Comparison of ENCODE assay signal across 27 cellular contexts in the genomic region with DNA sequence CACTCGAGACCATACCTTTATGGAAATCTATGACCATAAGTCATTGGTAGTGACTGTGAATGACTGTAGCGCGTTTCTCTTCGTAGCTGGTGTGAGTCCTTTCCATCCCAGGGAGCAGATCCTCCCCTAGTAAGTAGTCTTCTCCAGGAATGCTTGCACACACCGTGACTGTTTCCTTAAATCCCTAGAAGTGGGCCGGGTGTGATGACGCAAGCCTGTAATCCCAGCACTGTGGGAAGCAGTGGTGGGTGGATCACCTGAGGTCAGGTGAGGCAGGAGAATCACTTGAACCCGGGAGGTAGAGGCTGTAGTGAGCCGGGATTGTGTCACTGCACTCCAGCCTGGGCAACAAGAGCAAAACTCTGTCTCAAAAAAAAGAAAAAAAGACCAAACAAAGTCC.
"Had no signal": no experiment of that assay in that cellular context is flagged by ENCODE, and none has a peak within 500 bp of the region (broad histone marks: within the 10 kb centered on the region; RNA-seq: fewer than 3 reads in every experiment).

No MANE protein-coding gene starts in this region.

- H3K27ac Mint-ChIP-seq: dendritic cell treated with granulocyte-macrophage colony-stimulating factor and Interleukin-4, amounts not matched to agents 40 ng/mL and 50 ng/mL, for 4 days; endodermal cell; immature natural killer cell; naive thymus-derived CD8-positive, alpha-beta T cell; progenitor cell of endocrine pancreas; stimulated activated memory B cell treated with anti-CD40 and anti-IgM and Interleukin-4, amounts not matched to agents 10 μg/mL and 1 μg/mL and 100 μg/mL, for 72 hours had no signal

- H3K9me3 ChIP-seq: colonic mucosa, esophagus muscularis mucosa, gastroesophageal sphincter, heart right ventricle, spleen, testis, tibial artery had no signal

- H3K27me3 Mint-ChIP-seq: progenitor cell of endocrine pancreas, type B pancreatic cell had no signal

- H3K4me3 ChIP-seq: colonic mucosa, esophagus muscularis mucosa, gastroesophageal sphincter, heart right ventricle, skin epidermis, spleen, testis, tibial artery had no signal

- ATAC-seq: foreskin keratinocyte; gastroesophageal sphincter; left colon; naive thymus-derived CD8-positive, alpha-beta T cell; stimulated activated memory B cell treated with anti-CD40 and anti-IgM and Interleukin-4, amounts not matched to agents 10 μg/mL and 1 μg/mL and 100 μg/mL, for 72 hours; stimulated activated naive CD8-positive, alpha-beta T cell treated with anti-CD3 and anti-CD28 coated beads, Interleukin-15, Interleukin-2, amounts not matched to agents 100 U/mL and 50 U/mL, for 24 hours had no signal

- H3K4me1 ChIP-seq: colonic mucosa, parathyroid adenoma, tibial artery had no signal

- H2AFZ ChIP-seq: parathyroid adenoma had no signal

- H3K36me3 ChIP-seq: colonic mucosa had no signal

- H3K4me3 Mint-ChIP-seq: central memory CD8-positive, alpha-beta T cell; dendritic cell treated with granulocyte-macrophage colony-stimulating factor and Interleukin-4, amounts not matched to agents 40 ng/mL and 50 ng/mL, for 4 days; endodermal cell; immature natural killer cell; naive thymus-derived CD8-positive, alpha-beta T cell; stimulated activated memory B cell treated with anti-CD40 and anti-IgM and Interleukin-4, amounts not matched to agents 10 μg/mL and 1 μg/mL and 100 μg/mL, for 72 hours; type B pancreatic cell had no signal

- H3K4me1 Mint-ChIP-seq: central memory CD8-positive, alpha-beta T cell; immature natural killer cell; stimulated activated memory B cell treated with anti-CD40 and anti-IgM and Interleukin-4, amounts not matched to agents 10 μg/mL and 1 μg/mL and 100 μg/mL, for 72 hours had no signal

- H3K27me3 ChIP-seq: colonic mucosa, esophagus muscularis mucosa, foreskin keratinocyte, gastroesophageal sphincter, testis had no signal

- H3K9me3 Mint-ChIP-seq: central memory CD8-positive, alpha-beta T cell; dendritic cell treated with granulocyte-macrophage colony-stimulating factor and Interleukin-4, amounts not matched to agents 40 ng/mL and 50 ng/mL, for 4 days; endodermal cell; immature natural killer cell; type B pancreatic cell had no signal

- H3K9ac ChIP-seq: parathyroid adenoma had no signal

- H3K27ac ChIP-seq: colonic mucosa, esophagus muscularis mucosa, foreskin keratinocyte, parathyroid adenoma, tibial artery had no signal

- H3K36me3 Mint-ChIP-seq: immature natural killer cell; naive thymus-derived CD8-positive, alpha-beta T cell; stimulated activated memory B cell treated with anti-CD40 and anti-IgM and Interleukin-4, amounts not matched to agents 10 μg/mL and 1 μg/mL and 100 μg/mL, for 72 hours had no signal

- DNase-seq: colonic mucosa; effector CD8-positive, alpha-beta T cell; endodermal cell; foreskin keratinocyte; heart right ventricle; hypothalamus; immature natural killer cell; islet precursor cell; kidney glomerular epithelial cell; left colon; mesenchymal stem cell; spleen; stimulated activated CD4-positive, alpha-beta T cell treated with anti-CD3 and anti-CD28 coated beads, Interleukin-4, amount 100 ng/mL, for 4 hours; stimulated activated naive CD8-positive, alpha-beta T cell treated with anti-CD3 and anti-CD28 coated beads, Interleukin-15, Interleukin-2, amounts not matched to agents 100 U/mL and 50 U/mL, for 24 hours; substantia nigra; testis; tibial artery had no signal

- H3K79me2 ChIP-seq: parathyroid adenoma had no signal
